In genomic region chr12:110613771-110614684, GRCh38 we compare ENCODE assay signal across 8 cellular contexts. TPM values are rescaled to one million over a fixed set of nuclear protein-coding genes. Genes with fewer than 3 reads are reported as not detected.
DNase-seq lines count a peak whose midpoint lies in the region; ATAC-seq, FAIRE-seq and TF ChIP-seq lines count a peak whose summit lies in the region.

TSS of gene TCTN1 (plus strand) at chr12:110614129. CDS start at chr12:110614183, 54 bp downstream.

- H3K4me1 Mint-ChIP-seq in endothelial cell (ENCODE audit: unreplicated experiment) = no peaks in the 10 kb centered on the region
- H3K4me1 Mint-ChIP-seq in mesothelial cell of epicardium = peaks cover 4% of the 10 kb centered on the region

- peak; percentile 93 for ATAC-seq in GM21515 (IDR thresholded peaks at IDR 0.05; ENCODE audit: unreplicated experiment)

- no peaks in the 10 kb centered on the region for H3K79me2 ChIP-seq in OCI-LY1 (ENCODE audit: insufficient read depth, low read length)

- H3K9me3 Mint-ChIP-seq in endothelial cell (ENCODE audit: unreplicated experiment) = no peaks in the 10 kb centered on the region
- no peaks in the 10 kb centered on the region for H3K9me3 Mint-ChIP-seq in mesothelial cell of epicardium

- H3K27me3 Mint-ChIP-seq in endothelial cell (ENCODE audit: unreplicated experiment) (peaks cover 1% of the 10 kb centered on the region), mesothelial cell of epicardium (ENCODE audit: low read depth) (no peaks in the 10 kb centered on the region)

- no peak for FAIRE-seq in D721Med (lab: Jason Lieb, UNC)

- no peaks in the 10 kb centered on the region for H3K27me3 ChIP-seq in OCI-LY1 (ENCODE audit: insufficient read depth, low read length)

- H3K4me1 ChIP-seq in OCI-LY1 (ENCODE audit: insufficient read depth, low read length, severe bottlenecking) = peaks cover 35% of the 10 kb centered on the region

- H3K4me2 ChIP-seq in OCI-LY1 (ENCODE audit: low read length) = peak within 1 kb of the TSS; percentile 86

- DNase-seq in D721Med (ENCODE audit: insufficient read length, low spot score) (peak; percentile 91), HuH-7 (ENCODE audit: low spot score) (peak; percentile 97), activated T-cell treated with anti-CD3 and anti-CD28 coated beads for 1 hour (ENCODE audit: low read depth) (peak; percentile 94), endothelial cell (ENCODE audit: low spot score) (peak; percentile 96), mesothelial cell of epicardium (ENCODE audit: low spot score in 2 of 2, unreplicated experiment in 2 of 2) (peak; percentile 92 to 95)
- DNase-seq in stimulated activated CD8-positive, alpha-beta memory T cell treated with anti-CD3 and anti-CD28 coated beads, Interleukin-15, amount 100 ng/mL, for 4 hours (ENCODE audit: low read depth in 2 of 2) = peak; percentile 91 to 92

- no peaks in the 10 kb centered on the region for H4K20me1 ChIP-seq in OCI-LY1 (ENCODE audit: insufficient read depth, low read length)

- peak within 1 kb of the TSS; percentile 75 for H3K9ac ChIP-seq in OCI-LY1 (ENCODE audit: low read length)

- H2AFZ ChIP-seq in OCI-LY1 (ENCODE audit: low read length) = no peak within 1 kb of the TSS

- H3K4me3 Mint-ChIP-seq in endothelial cell (ENCODE audit: unreplicated experiment) (peak within 1 kb of the TSS; percentile 88), mesothelial cell of epicardium (peak within 1 kb of the TSS; percentile 77)

- H3K36me3 ChIP-seq in OCI-LY1 (ENCODE audit: insufficient read depth, low read length) = no peaks in the 10 kb centered on the region

- H3K9me3 ChIP-seq in OCI-LY1 (ENCODE audit: low read length) = no peaks in the 10 kb centered on the region

- no peak for TF ChIP-seq CTCF in D721Med (IDR thresholded peaks at IDR 0.05; ENCODE audit: insufficient read depth, missing control alignments)
- no peak for TF ChIP-seq CTCF in OCI-LY1 (IDR thresholded peaks at IDR 0.05; ENCODE audit: low read length)
- no peak for TF ChIP-seq CTCF in endothelial cell (IDR thresholded peaks at IDR 0.05; ENCODE audit: unreplicated experiment)
- no peak for TF ChIP-seq CTCF in mesothelial cell of epicardium (IDR thresholded peaks at IDR 0.05; ENCODE audit: unreplicated experiment)

- no peaks in the 10 kb centered on the region for H3F3A ChIP-seq in OCI-LY1 (ENCODE audit: insufficient read depth, low read length)

- no peaks in the 10 kb centered on the region for H3K9me2 ChIP-seq in OCI-LY1 (ENCODE audit: low read depth, low read length)

- H3K27ac ChIP-seq in OCI-LY1 (ENCODE audit: low read depth, low read length, poor library complexity, severe bottlenecking) = peak within 1 kb of the TSS; percentile 78

- H3K4me3 ChIP-seq in OCI-LY1 (ENCODE audit: low read depth, low read length, poor library complexity, severe bottlenecking) = peak within 1 kb of the TSS; percentile 78

- H3K27ac Mint-ChIP-seq in endothelial cell (ENCODE audit: unreplicated experiment) (peak within 1 kb of the TSS; percentile 77), mesothelial cell of epicardium (peak within 1 kb of the TSS; percentile 39)

- H3K36me3 Mint-ChIP-seq in endothelial cell (ENCODE audit: low read depth, unreplicated experiment) (no peaks in the 10 kb centered on the region), mesothelial cell of epicardium (peaks cover 6% of the 10 kb centered on the region)

RNA-seq across cellular contexts. Expression of gene TCTN1, which starts in this region (rescaled TPM):
- 24.4 TPM for total RNA-seq in endothelial cell (ENCODE audit: unreplicated experiment)
- total RNA-seq in mesothelial cell of epicardium = 57.7 to 64.5 TPM (median 63.4 TPM) in 3 replicates

Comparison
In these comparisons a context has a peak if more than half of its experiments do, and no peak if none do; other contexts are left out.
1. Peak in every context shown above with its lines: DNase-seq, ATAC-seq, H3K4me3 ChIP-seq and H3K27ac ChIP-seq.